Comparison of ENCODE assay signal across 13 cellular contexts in genomic region chr1:40763742-40764532, GRCh38. TPM values are rescaled to one million over a fixed set of nuclear protein-coding genes. Genes with fewer than 3 reads are reported as not detected.
DNase-seq lines count a peak whose midpoint lies in the region; ATAC-seq, FAIRE-seq and TF ChIP-seq lines count a peak whose summit lies in the region.
"Had no signal": no experiment of that assay in that cellular context is flagged by ENCODE, and none has a peak within 500 bp of the region (broad histone marks: within the 10 kb centered on the region; RNA-seq: fewer than 3 reads in every experiment).

No MANE protein-coding gene starts in this region.

- no peak overlapping the region for H3K27ac Mint-ChIP-seq in WTC11
- H3K27ac Mint-ChIP-seq: type B pancreatic cell had no signal

- H3K79me2 ChIP-seq in GM12878 (ENCODE audit: control insufficient read depth, insufficient read depth, low read length), result peaks cover 7% of the 10 kb centered on the region; the same call in 1 of the 2 replicates

- peak overlapping the region; percentile 82 for H3K4me2 ChIP-seq in GM12878 (ENCODE audit: control insufficient read depth, insufficient read depth)

- no peaks in the 10 kb centered on the region for H3K27me3 Mint-ChIP-seq in WTC11 (ENCODE audit: low read depth)
- H3K27me3 Mint-ChIP-seq: type B pancreatic cell had no signal

- peak; percentile 80 for FAIRE-seq in GM12891 (lab: Jason Lieb, UNC)
- peak; percentile 27 for FAIRE-seq in GM12878 (lab: Jason Lieb, UNC)

- H3K27ac ChIP-seq in A673 (ENCODE audit: low read depth, low read length, poor library complexity, severe bottlenecking) (peak overlapping the region; percentile 55), GM12878 (ENCODE audit: control insufficient read depth, insufficient read depth) (peak overlapping the region; percentile 85)

- H3K9me3 ChIP-seq in A673 (ENCODE audit: low read depth, low read length, poor library complexity, severe bottlenecking), result no peaks in the 10 kb centered on the region
- no peaks in the 10 kb centered on the region for H3K9me3 ChIP-seq in GM12878 (replicated peaks; ENCODE audit: control insufficient read depth, insufficient read depth, low read length)

- TF ChIP-seq POLR2A in GM12891 (IDR thresholded peaks at IDR 0.05; ENCODE audit: low read depth, low read length) (no peak), GM12878 (IDR thresholded peaks at IDR 0.05; ENCODE audit: low read depth, low read length) (no peak)

- no peaks in the 10 kb centered on the region for H4K20me1 ChIP-seq in GM12878 (ENCODE audit: control insufficient read depth, insufficient read depth)

- intact Hi-C loops in A673 (cut with micrococcal nuclease; ENCODE audit: unreplicated experiment), result no loop called here
- intact Hi-C loops in GM12878 (cut with micrococcal nuclease; ENCODE audit: unreplicated experiment), result loop anchor here (5.0 kb wide), 1 partner anchor 67 kb away; no protein-coding TSS in a partner anchor

- RAD21 ChIA-PET in GM12878 (lab: Charles Lee; ENCODE audit: unreplicated experiment), result interaction anchor here (0.9 to 3.0 kb wide), 18 partner anchors 10 to 239 kb away, joined by 3 to 24 read pairs (median 5); partner anchors contain the start of genes NFYC and ZNF684

- H3K27me3 ChIP-seq in A673 (replicated peaks; ENCODE audit: insufficient read depth, low read depth, low read length, poor library complexity), result no peaks in the 10 kb centered on the region
- H3K27me3 ChIP-seq in GM12878 (replicated peaks in 1 of 2; ENCODE audit: control insufficient read depth in 2 of 2, insufficient read depth in 2 of 2, low read length in 1 of 2), result no peaks in the 10 kb centered on the region

- H3K4me1 Mint-ChIP-seq in WTC11, result no peaks in the 10 kb centered on the region

- H3K4me3 Mint-ChIP-seq in WTC11, result no peak overlapping the region
- H3K4me3 Mint-ChIP-seq: type B pancreatic cell had no signal

- H3K36me3 ChIP-seq in A673 (ENCODE audit: insufficient read depth, low read length, poor library complexity, severe bottlenecking), result peaks cover 47% of the 10 kb centered on the region
- peaks cover 28 to 50% of the 10 kb centered on the region in 2 experiments for H3K36me3 ChIP-seq in GM12878 (ENCODE audit: control insufficient read depth in 2 of 2, insufficient read depth in 2 of 2, low read length in 1 of 2)

- peak; percentile 48 to 54; a peak in 1 of 4 replicates for TF ChIP-seq EP300 in GM12878 (IDR thresholded peaks at IDR 0.05; ENCODE audit: borderline replicate concordance in 1 of 2, control insufficient read depth in 1 of 2, low read depth in 2 of 2, low read length in 2 of 2)

- WGBS in GM12878 (ENCODE audit: insufficient coverage, insufficient replicate concordance, low lambda C conversion rate, missing lambda C conversion rate), result 30% methylated on average over 9 of the region's 9 CpGs

- CTCF ChIA-PET in A673 (lab: Charles Lee) (interaction anchor here (2.1 kb wide), 1 partner anchor 10 kb away, joined by 8 read pairs; no protein-coding TSS in a partner anchor), GM12878 (lab: Yijun Ruan, JAX) (interaction anchor here (0.8 to 2.8 kb wide), 19 partner anchors 10 to 620 kb away, joined by 3 to 63 read pairs (median 4); partner anchors contain the start of gene NFYC), WTC11 (lab: Charles Lee) (interaction anchor here (1.1 to 2.2 kb wide), 3 partner anchors 9 to 139 kb away, joined by 3 to 9 read pairs (median 6); no protein-coding TSS in a partner anchor)

- H3K4me1 ChIP-seq in A673 (ENCODE audit: insufficient read depth, low read length, poor library complexity, severe bottlenecking) (peaks cover 15% of the 10 kb centered on the region), GM12878 (ENCODE audit: control insufficient read depth, insufficient read depth, low read length) (peaks cover 42% of the 10 kb centered on the region)

- peaks cover 75% of the 10 kb centered on the region for H3K36me3 Mint-ChIP-seq in WTC11

- in situ Hi-C loops in GM12878 (cut with MboI), result no loop called here

- TF ChIP-seq RAD21 in GM12878 (IDR thresholded peaks at IDR 0.05; ENCODE audit: insufficient read depth, low read depth, low read length), result no peak

- DNase-seq in A673 (ENCODE audit: low spot score) (peak; percentile 46), GM12891 (ENCODE audit: insufficient read length, low spot score) (no peak), GM12878 (ENCODE audit: low read depth, low spot score) (peak; percentile 62), WTC11 (ENCODE audit: low spot score) (no peak)
- no peak for DNase-seq in effector CD8-positive, alpha-beta T cell (lab: John Stamatoyannopoulos, UW)
- DNase-seq: activated CD8-positive, alpha-beta memory T cell treated with anti-CD3 and anti-CD28 coated beads, Interleukin-2, amount 50 U/mL, for 4 hours; GF-D8; NCI-H1694 had no signal

- H3K9me3 Mint-ChIP-seq in WTC11, result no peaks in the 10 kb centered on the region
- H3K9me3 Mint-ChIP-seq: type B pancreatic cell had no signal

- TF ChIP-seq CTCF in A673 (conservative IDR thresholded peaks at IDR 0.05; ENCODE audit: low read depth, low read length) (no peak), GM12878 (IDR thresholded peaks at IDR 0.05 in 2 of 3, conservative IDR thresholded peaks at IDR 0.05 in 1 of 3; ENCODE audit: control insufficient read depth in 2 of 3, extremely low read depth in 1 of 3, insufficient read depth in 1 of 3, low read depth in 3 of 3, low read length in 3 of 3) (no peak), WTC11 (IDR thresholded peaks at IDR 0.05) (no peak)

- H3K4me3 ChIP-seq in A673 (ENCODE audit: low read depth, low read length, poor library complexity, severe bottlenecking), result no peak overlapping the region
- H3K4me3 ChIP-seq in GM12878, result peak overlapping the region; percentile 53

- BruUV-seq in A673 (replicated peaks; lab: Mats Ljungman, UMichigan) (no TSS peak), GM12878 (replicated peaks; lab: Mats Ljungman, UMichigan) (no TSS peak)

- H3K9ac ChIP-seq in GM12878 (ENCODE audit: control insufficient read depth, insufficient read depth, low read length), result peak overlapping the region; percentile 43

- no peak overlapping the region for H2AFZ ChIP-seq in GM12878 (ENCODE audit: control insufficient read depth, low read depth, low read length)

- SMC1A ChIA-PET in GM12878 (lab: Charles Lee; ENCODE audit: uncharacterized antibody, unreplicated experiment), result interaction anchor here (0.8 to 3.0 kb wide), 26 partner anchors 9 to 151 kb away, joined by 3 to 39 read pairs (median 5); partner anchors contain the start of gene NFYC

- POLR2A ChIA-PET in A673 (lab: Charles Lee; ENCODE audit: low non-redundant PET), result no interaction called here
- POLR2A ChIA-PET in GM12878 (lab: Charles Lee), result interaction anchor here (0.6 to 2.6 kb wide), 7 partner anchors 10 to 87 kb away, joined by 3 to 17 read pairs (median 6); partner anchors contain the start of gene NFYC
- POLR2A ChIA-PET in WTC11 (lab: Charles Lee), result interaction anchor here (0.8 kb wide), 1 partner anchor 10 kb away, joined by 3 read pairs; no protein-coding TSS in a partner anchor

- ATAC-seq in HG03460 (IDR thresholded peaks at IDR 0.05; ENCODE audit: unreplicated experiment) (peak; percentile 60), GM12878 (peak; percentile 76), GM18519 (IDR thresholded peaks at IDR 0.05; ENCODE audit: low FRiP score, unreplicated experiment) (no peak), HG02840 (IDR thresholded peaks at IDR 0.05; ENCODE audit: low FRiP score, unreplicated experiment) (no peak), WTC11 (no peak)
- ATAC-seq: esophagus mucosa had no signal

TF ChIP-seq in GM12891, 5 proteins besides CTCF, POLR2A, EP300 and RAD21:
- TF ChIP-seq SPI1 (IDR thresholded peaks at IDR 0.05; ENCODE audit: low read depth, low read length) (peak; percentile 50), PAX5 (IDR thresholded peaks at IDR 0.05; ENCODE audit: insufficient read depth, low read length, severe bottlenecking) (no peak)

TF ChIP-seq in GM12878, 131 proteins besides CTCF, POLR2A, EP300 and RAD21 (continues in another document):
- TF ChIP-seq CBX3 (IDR thresholded peaks at IDR 0.05; ENCODE audit: borderline replicate concordance, low read depth), result no peak
- TF ChIP-seq PAX8 (IDR thresholded peaks at IDR 0.05), result no peak
- TF ChIP-seq NBN (IDR thresholded peaks at IDR 0.05), result peak; percentile 58; the same call in 1 of the 2 replicates
- TF ChIP-seq ETV6 (conservative IDR thresholded peaks at IDR 0.05 in 1 of 2, IDR thresholded peaks at IDR 0.05 in 1 of 2; ENCODE audit: borderline replicate concordance in 1 of 2, low read depth in 1 of 2), result no peak
- TF ChIP-seq NFYA (IDR thresholded peaks at IDR 0.05; ENCODE audit: borderline replicate concordance, low read depth, low read length), result no peak

RNA-seq across cellular contexts. Expression of gene KCNQ4, which starts 19.6 kb away (rescaled TPM):
- 0.62 and 1.4 TPM in 2 replicates for total RNA-seq in A673 (2021)
- 0.71 TPM for polyA plus RNA-seq in GM12891 (2012; ENCODE audit: low read depth, missing spikeins)
- 6.3 and 8.8 TPM in 2 replicates for total RNA-seq in GM12878 (2013; cell fraction: nucleolus; rRNA removed)
- under 0.01 and 0.11 TPM in 2 replicates for total RNA-seq in GM12878 (2014; rRNA removed)
- 0.04 and 0.05 TPM in 2 replicates for total RNA-seq in GM12878 (2014; rRNA removed; fragmentation: Illumina TruSeq; extraction: Trizol)
- 0.18 and 0.21 TPM in 2 replicates for total RNA-seq in GM12878 (2021)
- polyA plus RNA-seq in GM12878 (2011; ENCODE audit: low read depth), result 0.17 TPM
- 0.03 and 0.04 TPM in 2 replicates for polyA plus RNA-seq in GM12878 (2011; rRNA removed)
- polyA plus RNA-seq in GM12878 (2011; cell fraction: cytosol; rRNA removed), result 0.03 and 0.08 TPM in 2 replicates
- 0.43 and 0.51 TPM in 2 replicates for polyA plus RNA-seq in GM12878 (2011; cell fraction: nucleus; rRNA removed)
- 0.28 and 0.51 TPM in 2 replicates for polyA plus RNA-seq in GM12878 (2012)
- polyA plus RNA-seq in GM12878 (2014; fragmentation: Illumina TruSeq; extraction: Trizol), result 0.08 and 0.13 TPM in 2 replicates
- polyA plus RNA-seq in GM12878 (2014; fragmentation: Nextera tagmentation; extraction: Ambion mirVana), result not detected
- polyA plus RNA-seq in GM12878 (2014; rRNA removed), result 0.10 and 0.30 TPM in 2 replicates
- polyA plus RNA-seq in GM12878 (2016; fragmentation: Nextera tagmentation; extraction: Ambion mirVana), result under 1 TPM; 0.05 to 0.07 TPM
- polyA minus RNA-seq in GM12878 (2011; rRNA and poly(A)+ RNA removed), result 0.05 TPM in 1 of 2 replicates, not detected in the other
- not detected in 2 replicates for polyA minus RNA-seq in GM12878 (2011; cell fraction: cytosol; rRNA and poly(A)+ RNA removed)
- 0.12 and 0.19 TPM in 2 replicates for polyA minus RNA-seq in GM12878 (2011; cell fraction: nucleus; rRNA and poly(A)+ RNA removed)
- 3.3 to 4.0 TPM (median 3.6 TPM) in 3 replicates for total RNA-seq in WTC11 (2021)

Comparison
In these comparisons a context has a peak if more than half of its experiments do, and no peak if none do; other contexts are left out.
1. DNase-seq: peak in A673 (single experiment) and GM12878 (single experiment); none in GM12891 (single experiment), effector CD8-positive, alpha-beta T cell (single experiment) and WTC11 (single experiment).
2. ATAC-seq: peak in HG03460 (single experiment) and GM12878 (single experiment); none in GM18519 (single experiment), HG02840 (single experiment) and WTC11 (single experiment).